18 cellular contexts compared by ENCODE assay signal in the genomic region with DNA sequence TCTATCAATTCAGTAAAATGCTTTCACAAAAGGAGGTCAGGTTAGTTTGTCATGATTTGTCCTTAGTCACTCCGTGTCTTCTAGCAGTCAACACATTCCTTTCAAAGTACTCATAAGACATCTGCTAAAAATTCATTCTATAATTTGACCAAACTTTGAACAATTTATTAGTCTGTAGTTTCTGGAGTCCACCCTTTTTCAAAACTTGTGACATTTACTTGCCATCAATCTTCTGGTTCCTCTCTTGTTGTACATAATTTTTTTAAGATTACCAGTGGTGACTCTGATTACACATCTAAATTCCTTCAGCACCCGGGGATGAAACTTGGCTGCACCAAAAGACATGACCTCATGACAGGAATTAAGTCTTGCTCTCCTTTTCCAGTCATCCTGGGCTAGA.
DNase-seq lines count a peak whose midpoint lies in the region; ATAC-seq, FAIRE-seq and TF ChIP-seq lines count a peak whose summit lies in the region.
"Had no signal": no experiment of that assay in that cellular context is flagged by ENCODE, and none has a peak within 500 bp of the region (broad histone marks: within the 10 kb centered on the region; RNA-seq: fewer than 3 reads in every experiment).

No MANE protein-coding gene starts in this region.

- ATAC-seq in GM18498 (IDR thresholded peaks at IDR 0.05; ENCODE audit: unreplicated experiment) (no peak), HG03039 (IDR thresholded peaks at IDR 0.05; ENCODE audit: unreplicated experiment) (no peak), HG03469 (IDR thresholded peaks at IDR 0.05; ENCODE audit: unreplicated experiment) (no peak)
- ATAC-seq: activated CD4-positive, CD25-positive, alpha-beta regulatory T cell treated with anti-CD3 and anti-CD28 coated beads, Interleukin-2, amount 50 U/mL, for 24 hours; stimulated activated memory B cell treated with anti-CD40 and anti-IgM and Interleukin-4, amounts not matched to agents 10 μg/mL and 1 μg/mL and 100 μg/mL, for 72 hours had no signal

- WGBS in H9 (ENCODE audit: extremely low coverage, insufficient read length, low lambda C conversion rate) = no CpG with 5 or more reads among the region's 2 CpGs

- CTCF ChIA-PET in A673 (lab: Charles Lee) = no interaction called here

- H3K4me1 Mint-ChIP-seq in mesothelial cell of epicardium (peaks cover 27% of the 10 kb centered on the region), H9 (peaks cover 0 to 5% of the 10 kb centered on the region in 2 experiments; a peak in 1 of 4 replicates)
- H3K4me1 Mint-ChIP-seq: stimulated activated memory B cell treated with anti-CD40 and anti-IgM and Interleukin-4, amounts not matched to agents 10 μg/mL and 1 μg/mL and 100 μg/mL, for 72 hours had no signal

- DNase-seq in A673 (ENCODE audit: low spot score) (peak; percentile 21), HTR-8/SVneo (ENCODE audit: insufficient read length, low spot score) (peak; percentile 0), choroid plexus epithelial cell (ENCODE audit: low read depth) (peak; percentile 60), mesothelial cell of epicardium (ENCODE audit: low spot score in 2 of 2, unreplicated experiment in 2 of 2) (no peak), H9 (no peak)
- DNase-seq: activated CD8-positive, alpha-beta memory T cell treated with anti-CD3 and anti-CD28 coated beads, Interleukin-2, amount 50 U/mL, for 48 hours; activated naive CD4-positive, alpha-beta T cell treated with anti-CD3 and anti-CD28 coated beads for 36 hours; caudate nucleus; NCI-H1930; NCI-H69; Peyer's patch; right lobe of liver had no signal

- H2BK12ac ChIP-seq in H9 (ENCODE audit: insufficient read length, low read depth, low read length) = no peak overlapping the region

- no peaks in the 10 kb centered on the region for H3K27me3 ChIP-seq in A673 (replicated peaks; ENCODE audit: insufficient read depth, low read depth, low read length, poor library complexity)
- no peaks in the 10 kb centered on the region for H3K27me3 ChIP-seq in H9 (ENCODE audit: insufficient read depth, low read length)
- H3K27me3 ChIP-seq: Peyer's patch, right lobe of liver, vagina had no signal

- H2BK120ac ChIP-seq in H9 (ENCODE audit: low read depth, low read length, poor library complexity, severe bottlenecking) = no peak overlapping the region

- no peaks in the 10 kb centered on the region for H3K36me3 ChIP-seq in A673 (ENCODE audit: insufficient read depth, low read length, poor library complexity, severe bottlenecking)
- H3K36me3 ChIP-seq: Peyer's patch, right lobe of liver, vagina had no signal

- POLR2A ChIA-PET in A673 (lab: Charles Lee; ENCODE audit: low non-redundant PET) = no interaction called here

- H3K27ac ChIP-seq in A673 (ENCODE audit: low read depth, low read length, poor library complexity, severe bottlenecking) (no peak overlapping the region), H9 (ENCODE audit: insufficient read length, low read depth, low read length) (no peak overlapping the region)
- H3K27ac ChIP-seq: Peyer's patch, right lobe of liver, vagina had no signal

- H4K20me1 ChIP-seq in H9 (ENCODE audit: control insufficient read depth, insufficient read depth, insufficient read length) = no peaks in the 10 kb centered on the region

- H2AFZ ChIP-seq in H9 (ENCODE audit: low read length) = no peak overlapping the region

- H3K79me2 ChIP-seq in H9 (ENCODE audit: insufficient read depth, low read length) = no peaks in the 10 kb centered on the region

- H4K91ac ChIP-seq in H9 (ENCODE audit: insufficient read length, low read depth, low read length) = no peak overlapping the region

- no peak overlapping the region for H2BK15ac ChIP-seq in H9 (ENCODE audit: low read depth, low read length)

- peaks cover 3% of the 10 kb centered on the region for H3K9me3 Mint-ChIP-seq in mesothelial cell of epicardium
- H3K9me3 Mint-ChIP-seq in H9 = no peaks in the 10 kb centered on the region
- H3K9me3 Mint-ChIP-seq: activated naive CD4-positive, alpha-beta T cell treated with anti-CD3 and anti-CD28 coated beads for 36 hours had no signal

- no peak overlapping the region for H3K56ac ChIP-seq in H9 (ENCODE audit: insufficient read length, low read depth, low read length)

- H2BK5ac ChIP-seq in H9 (ENCODE audit: insufficient read length, low read length) = no peak overlapping the region

- H3K4me2 ChIP-seq in H9 (ENCODE audit: insufficient read depth, insufficient read length, low read length) = no peak overlapping the region

- H3T11ph ChIP-seq in H9 (ENCODE audit: low read length) = no peak overlapping the region

- no peaks in the 10 kb centered on the region for H3K23me2 ChIP-seq in H9 (ENCODE audit: insufficient read length, low read depth, low read length, poor library complexity, severe bottlenecking)

- H2AK5ac ChIP-seq in H9 (ENCODE audit: insufficient read length, low read length) = no peak overlapping the region

- H3K36me3 Mint-ChIP-seq in mesothelial cell of epicardium = no peaks in the 10 kb centered on the region
- H3K36me3 Mint-ChIP-seq in H9 (ENCODE audit: insufficient read depth in 1 of 3, low read depth in 3 of 3) = no peaks in the 10 kb centered on the region
- H3K36me3 Mint-ChIP-seq: stimulated activated memory B cell treated with anti-CD40 and anti-IgM and Interleukin-4, amounts not matched to agents 10 μg/mL and 1 μg/mL and 100 μg/mL, for 72 hours had no signal

- H3K14ac ChIP-seq in H9 (ENCODE audit: insufficient read depth, low read length) = no peak overlapping the region

- H3K9ac ChIP-seq in H9 (ENCODE audit: extremely low read depth, insufficient read length, low read length) = no peak overlapping the region

- H3K4me1 ChIP-seq in A673 (ENCODE audit: insufficient read depth, low read length, poor library complexity, severe bottlenecking) (peaks cover 11% of the 10 kb centered on the region), H9 (ENCODE audit: insufficient read depth, low read length) (no peaks in the 10 kb centered on the region)
- H3K4me1 ChIP-seq: Peyer's patch, right lobe of liver, vagina had no signal

- no peak overlapping the region for H4K8ac ChIP-seq in H9 (replicated peaks; ENCODE audit: insufficient read length, low read depth, low read length)

- no TSS peak for BruUV-seq in A673 (replicated peaks; lab: Mats Ljungman, UMichigan)

- no peak for FAIRE-seq in HTR-8/SVneo (lab: Jason Lieb, UNC)

- H3K4me3 ChIP-seq in A673 (ENCODE audit: low read depth, low read length, poor library complexity, severe bottlenecking) = no peak overlapping the region
- H3K4me3 ChIP-seq in choroid plexus epithelial cell (ENCODE audit: low read depth, low read length) = no peak overlapping the region
- H3K4me3 ChIP-seq: Peyer's patch, right lobe of liver, vagina had no signal

- no peak overlapping the region for H3K18ac ChIP-seq in H9 (ENCODE audit: insufficient read length, low read depth, low read length)

- H4K5ac ChIP-seq in H9 (ENCODE audit: insufficient read length, low read depth, low read length) = no peak overlapping the region

- H3K9me3 ChIP-seq in A673 (ENCODE audit: low read depth, low read length, poor library complexity, severe bottlenecking) (no peaks in the 10 kb centered on the region), H9 (ENCODE audit: control insufficient read depth, low read depth, low read length) (no peaks in the 10 kb centered on the region)
- H3K9me3 ChIP-seq: Peyer's patch, right lobe of liver, vagina had no signal

- H3K4ac ChIP-seq in H9 (ENCODE audit: low read depth, low read length) = no peak overlapping the region

- no peak overlapping the region for H3K23ac ChIP-seq in H9 (ENCODE audit: insufficient read length, low read depth, low read length)

- TF ChIP-seq CTCF in A673 (conservative IDR thresholded peaks at IDR 0.05; ENCODE audit: low read depth, low read length) (no peak), choroid plexus epithelial cell (conservative IDR thresholded peaks at IDR 0.05; ENCODE audit: low read depth, low read length) (no peak), mesothelial cell of epicardium (IDR thresholded peaks at IDR 0.05; ENCODE audit: unreplicated experiment) (no peak), H9 (conservative IDR thresholded peaks at IDR 0.05) (no peak)

- H3K4me3 Mint-ChIP-seq in mesothelial cell of epicardium (no peak overlapping the region), H9 (no peak overlapping the region)
- H3K4me3 Mint-ChIP-seq: activated naive CD4-positive, alpha-beta T cell treated with anti-CD3 and anti-CD28 coated beads for 36 hours; stimulated activated memory B cell treated with anti-CD40 and anti-IgM and Interleukin-4, amounts not matched to agents 10 μg/mL and 1 μg/mL and 100 μg/mL, for 72 hours had no signal

- intact Hi-C loops in A673 (cut with micrococcal nuclease; ENCODE audit: unreplicated experiment) = no loop called here

- no peak overlapping the region for H2BK20ac ChIP-seq in H9 (ENCODE audit: low read depth, low read length, poor library complexity, severe bottlenecking)

- H3K27ac Mint-ChIP-seq in mesothelial cell of epicardium = peak overlapping the region; percentile 11
- no peak overlapping the region for H3K27ac Mint-ChIP-seq in H9
- H3K27ac Mint-ChIP-seq: activated naive CD4-positive, alpha-beta T cell treated with anti-CD3 and anti-CD28 coated beads for 36 hours; stimulated activated memory B cell treated with anti-CD40 and anti-IgM and Interleukin-4, amounts not matched to agents 10 μg/mL and 1 μg/mL and 100 μg/mL, for 72 hours had no signal

- H3K27me3 Mint-ChIP-seq in mesothelial cell of epicardium (ENCODE audit: low read depth) (no peaks in the 10 kb centered on the region), H9 (ENCODE audit: low read depth) (no peaks in the 10 kb centered on the region)
- H3K27me3 Mint-ChIP-seq: stimulated activated memory B cell treated with anti-CD40 and anti-IgM and Interleukin-4, amounts not matched to agents 10 μg/mL and 1 μg/mL and 100 μg/mL, for 72 hours had no signal

- H3K79me1 ChIP-seq in H9 (ENCODE audit: insufficient read depth, low read depth, low read length, poor library complexity, severe bottlenecking) = no peaks in the 10 kb centered on the region

Comparison
In these comparisons a context has a peak if more than half of its experiments do, and no peak if none do; other contexts are left out.
1. DNase-seq: peak in A673 (single experiment), HTR-8/SVneo (single experiment) and choroid plexus epithelial cell (single experiment); none in mesothelial cell of epicardium (0 of 2) and H9 (single experiment).